ENCODE assay signal across 22 cellular contexts in genomic region chr7:131764143-131764795, GRCh38.
A peak's percentile ranks its signal among the peaks of the same experiment; 100 is the strongest.
DNase-seq lines count a peak whose midpoint lies in the region; ATAC-seq and TF ChIP-seq lines count a peak whose summit lies in the region.
"Had no signal": no experiment of that assay in that cellular context is flagged by ENCODE, and none has a peak within 500 bp of the region (broad histone marks: within the 10 kb centered on the region; RNA-seq: fewer than 3 reads in every experiment).

No MANE protein-coding gene starts in this region.

- no peak overlapping the region for H3K27ac ChIP-seq in neuronal stem cell (replicated peaks; ENCODE audit: low read length)
- H3K27ac ChIP-seq: BLaER1 had no signal

- no CpG with 5 or more reads among the region's 13 CpGs for WGBS in neuronal stem cell (ENCODE audit: extremely low coverage in 2 of 2, insufficient read length in 2 of 2, insufficient replicate concordance in 1 of 2), 2 donors

- H3K4me3 Mint-ChIP-seq in T-helper 17 cell = peak overlapping the region; percentile 52
- H3K4me3 Mint-ChIP-seq: CD14-positive monocyte; CD4-positive, alpha-beta memory T cell; CD4-positive, CD25-positive, alpha-beta regulatory T cell; CD8-positive, alpha-beta memory T cell had no signal

- peak overlapping the region; percentile 5 for H3K23ac ChIP-seq in neuronal stem cell (ENCODE audit: low read depth, low read length, poor library complexity)

- POLR2A ChIA-PET in HEK293T (lab: Yijun Ruan, JAX) = no interaction called here

- H2BK12ac ChIP-seq in neuronal stem cell (ENCODE audit: low read length) = no peak overlapping the region

- H4K8ac ChIP-seq in neuronal stem cell (ENCODE audit: low read depth, low read length) = no peak overlapping the region

- no peak overlapping the region for H2BK15ac ChIP-seq in neuronal stem cell (ENCODE audit: low read length)

- no peak overlapping the region for H3K27ac Mint-ChIP-seq in T-helper 17 cell
- H3K27ac Mint-ChIP-seq: CD14-positive monocyte; CD4-positive, alpha-beta memory T cell; CD4-positive, CD25-positive, alpha-beta regulatory T cell; CD8-positive, alpha-beta memory T cell had no signal

- no peak for DNase-seq in HEK293T (ENCODE audit: extremely low spot score)
- no peak for DNase-seq in T-helper 17 cell
- DNase-seq in neuronal stem cell (ENCODE audit: low spot score) = no peak
- DNase-seq in H7 = no peak
- no peak for DNase-seq in NCI-H748 treated with DMSO at 0.1 percent for 48 hours (lab: John Stamatoyannopoulos, UW)
- DNase-seq: 8988T; ACHN; C1 segment of cervical spinal cord; CD4-positive, CD25-positive, alpha-beta regulatory T cell; CD8-positive, alpha-beta memory T cell; COR-L47; DMS 273 treated with DMSO at 0.1 percent for 48 hours; DMS153; DMS53; DND-41; EL; GDM1 had no signal

- no peaks in the 10 kb centered on the region for H3K36me3 Mint-ChIP-seq in T-helper 17 cell (ENCODE audit: low read depth)
- H3K36me3 Mint-ChIP-seq: CD14-positive monocyte; CD4-positive, alpha-beta memory T cell; CD4-positive, CD25-positive, alpha-beta regulatory T cell had no signal

- H3K79me1 ChIP-seq in neuronal stem cell (ENCODE audit: low read depth, low read length) = no peaks in the 10 kb centered on the region

- no peak overlapping the region for H4K91ac ChIP-seq in neuronal stem cell (ENCODE audit: low read depth, low read length, poor library complexity)

- H3K4me1 Mint-ChIP-seq in T-helper 17 cell = no peaks in the 10 kb centered on the region
- H3K4me1 Mint-ChIP-seq: CD14-positive monocyte; CD4-positive, alpha-beta memory T cell; CD4-positive, CD25-positive, alpha-beta regulatory T cell; CD8-positive, alpha-beta memory T cell had no signal

- H3K27me3 ChIP-seq in neuronal stem cell (ENCODE audit: control insufficient read depth in 3 of 3, insufficient read depth in 3 of 3, low read depth in 1 of 3, low read length in 3 of 3) (peaks cover 0 to 2% (median 0%) of the 10 kb centered on the region in 3 experiments), H7 (ENCODE audit: control insufficient read depth, insufficient read depth, low read length) (no peaks in the 10 kb centered on the region)
- H3K27me3 ChIP-seq: BLaER1 had no signal

- H3K4me2 ChIP-seq in neuronal stem cell (ENCODE audit: insufficient read depth, low read length, poor library complexity, severe bottlenecking) = no peak overlapping the region
- H3K4me2 ChIP-seq: BLaER1 had no signal

- no peaks in the 10 kb centered on the region for H3K9me3 ChIP-seq in T-helper 17 cell (ENCODE audit: control insufficient read depth, low read length, poor library complexity, severe bottlenecking)
- H3K9me3 ChIP-seq in neuronal stem cell (replicated peaks in 1 of 2; ENCODE audit: control insufficient read depth in 2 of 2, insufficient read depth in 1 of 2, low read depth in 1 of 2, low read length in 2 of 2) = no peaks in the 10 kb centered on the region
- H3K9me3 ChIP-seq: BE2C, BLaER1 had no signal

- no peak overlapping the region for H2BK5ac ChIP-seq in neuronal stem cell (ENCODE audit: low read length)

- no peak overlapping the region for H2AFZ ChIP-seq in neuronal stem cell (ENCODE audit: low read length)

- H3K4me1 ChIP-seq in neuronal stem cell (ENCODE audit: control insufficient read depth in 2 of 2, insufficient read depth in 1 of 2, low read depth in 1 of 2, low read length in 2 of 2) = no peaks in the 10 kb centered on the region
- H3K4me1 ChIP-seq: BE2C, BLaER1 had no signal

- CTCF ChIA-PET in HEK293T (lab: Yijun Ruan, JAX) = no interaction called here

- H2AK5ac ChIP-seq in neuronal stem cell (ENCODE audit: low read depth, low read length) = peak overlapping the region; percentile 54

- no peak for ATAC-seq in T-helper 17 cell
- ATAC-seq: GM12878 had no signal

- peaks cover 47% of the 10 kb centered on the region for H3K27me3 Mint-ChIP-seq in T-helper 17 cell

- H3K4ac ChIP-seq in neuronal stem cell (ENCODE audit: low read length) = no peak overlapping the region

- H3K14ac ChIP-seq in neuronal stem cell (ENCODE audit: low read length) = no peak overlapping the region

- no peak overlapping the region for H3K9ac ChIP-seq in neuronal stem cell (ENCODE audit: low read depth, low read length, poor library complexity)
- H3K9ac ChIP-seq: BLaER1 had no signal

- H3K4me3 ChIP-seq in neuronal stem cell (ENCODE audit: low read length in 2 of 2) (no peak overlapping the region), H7 (ENCODE audit: insufficient read depth, low read depth, low read length) (no peak overlapping the region)
- H3K4me3 ChIP-seq: BLaER1, GM12878 had no signal

- H2BK120ac ChIP-seq in neuronal stem cell (ENCODE audit: low read depth, low read length) = no peak overlapping the region

- no peaks in the 10 kb centered on the region for H3K36me3 ChIP-seq in neuronal stem cell (replicated peaks in 1 of 2; ENCODE audit: control insufficient read depth in 2 of 2, insufficient read depth in 2 of 2, low read length in 2 of 2)
- H3K36me3 ChIP-seq in H7 (replicated peaks; ENCODE audit: control insufficient read depth, insufficient read depth, low read length) = no peaks in the 10 kb centered on the region
- H3K36me3 ChIP-seq: BE2C, BLaER1 had no signal

- no peak overlapping the region for H3K18ac ChIP-seq in neuronal stem cell (ENCODE audit: low read length)

TF ChIP-seq in HEK293T, 16 proteins besides CTCF, POLR2A, EP300 and RAD21:
- TF ChIP-seq TARDBP (IDR thresholded peaks at IDR 0.05) (no peak), FOXM1 (IDR thresholded peaks at IDR 0.05; ENCODE audit: borderline replicate concordance) (no peak), ARNT (IDR thresholded peaks at IDR 0.05) (no peak), ELF4 (IDR thresholded peaks at IDR 0.05) (no peak), SUZ12 (IDR thresholded peaks at IDR 0.05) (no peak), FOXA1 (IDR thresholded peaks at IDR 0.05) (no peak), ZNF384 (IDR thresholded peaks at IDR 0.05) (no peak)
- TF ChIP-seq, protein P1, sequence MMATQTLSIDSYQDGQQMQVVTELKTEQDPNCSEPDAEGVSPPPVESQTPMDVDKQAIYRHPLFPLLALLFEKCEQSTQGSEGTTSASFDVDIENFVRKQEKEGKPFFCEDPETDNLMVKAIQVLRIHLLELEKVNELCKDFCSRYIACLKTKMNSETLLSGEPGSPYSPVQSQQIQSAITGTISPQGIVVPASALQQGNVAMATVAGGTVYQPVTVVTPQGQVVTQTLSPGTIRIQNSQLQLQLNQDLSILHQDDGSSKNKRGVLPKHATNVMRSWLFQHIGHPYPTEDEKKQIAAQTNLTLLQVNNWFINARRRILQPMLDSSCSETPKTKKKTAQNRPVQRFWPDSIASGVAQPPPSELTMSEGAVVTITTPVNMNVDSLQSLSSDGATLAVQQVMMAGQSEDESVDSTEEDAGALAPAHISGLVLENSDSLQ (IDR thresholded peaks at IDR 0.05) = peak; percentile 53
TF ChIP-seq in HEK293T: peak in this region for 1.
